ENCODE assay signal across 20 cellular contexts in the genomic region with DNA sequence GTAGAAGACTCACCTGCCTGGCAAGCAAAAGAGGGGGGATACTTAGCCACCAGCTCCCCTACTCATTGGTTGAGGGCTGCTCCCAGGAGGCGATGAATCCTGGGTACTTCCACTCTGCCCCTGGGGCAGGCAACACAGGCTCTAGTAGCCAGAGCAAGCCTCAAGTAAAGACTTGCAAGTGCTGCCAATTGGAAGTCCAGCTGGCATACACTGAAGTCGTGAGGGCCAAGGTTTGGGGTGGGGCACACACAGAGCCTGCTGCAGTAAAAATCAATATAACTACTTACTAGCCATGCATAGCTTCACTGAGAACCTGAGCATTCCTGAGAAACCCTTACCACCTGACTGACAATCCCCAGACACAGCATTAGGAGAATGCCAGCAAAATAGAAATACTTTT.
"Had no signal": no experiment of that assay in that cellular context is flagged by ENCODE, and none has a peak within 500 bp of the region (broad histone marks: within the 10 kb centered on the region; RNA-seq: fewer than 3 reads in every experiment).

No MANE protein-coding gene starts in this region.

- H3K27me3 ChIP-seq: colonic mucosa, left lung, tibial nerve, uterus had no signal

- H3K4me3 ChIP-seq: colonic mucosa, left lung, lung, tibial nerve, uterus had no signal

- H3K36me3 ChIP-seq: colonic mucosa, left lung, uterus had no signal

- H3K4me1 ChIP-seq: colonic mucosa, left lung, tibial nerve, uterus had no signal

- DNase-seq: activated CD4-positive, alpha-beta T cell treated with anti-CD3 and anti-CD28 coated beads for 1 hour; activated CD4-positive, alpha-beta T cell treated with anti-CD3 and anti-CD28 coated beads, Interleukin-2, amount 50 U/mL, for 1 hour; activated CD8-positive, alpha-beta memory T cell treated with anti-CD3 and anti-CD28 coated beads, Interleukin-2, amount 50 U/mL, for 4 hours; activated CD8-positive, alpha-beta T cell treated with anti-CD3 and anti-CD28 coated beads, Interleukin-2, amount 10 ng/mL, durations not matched to agents 7 days and 5 days; activated T-cell treated with anti-CD3 and anti-CD28 coated beads, Interleukin-2, amount 50 U/mL, for 24 hours; aorta; central memory CD4-positive, alpha-beta T cell; kidney; left lung; natural killer cell; right cardiac atrium; stimulated activated CD4-positive, alpha-beta T cell treated with anti-CD3 and anti-CD28 coated beads, Interleukin-1b, Interleukin-23, amount 100 ng/mL, for 48 hours; uterus had no signal

- H3K9me3 ChIP-seq: colonic mucosa, left lung, tibial nerve, uterus had no signal

- ATAC-seq: activated CD8-positive, alpha-beta T cell treated with anti-CD3 and anti-CD28 coated beads, Interleukin-2, amount 10 ng/mL, durations not matched to agents 7 days and 5 days; activated naive CD4-positive, alpha-beta T cell treated with anti-CD3 and anti-CD28 coated beads, Interleukin-2, amount 50 U/mL, for 72 hours; activated T-helper 17 cell treated with anti-CD3 and anti-CD28 coated beads, Interleukin-2, amount 50 U/mL, for 72 hours; left lung; natural killer cell; right cardiac atrium had no signal

- H3K27ac ChIP-seq: colonic mucosa, epithelial cell of prostate, left lung, tibial nerve, uterus, VCaP had no signal
